Comparison of ENCODE assay signal across 9 cellular contexts in the genomic region with DNA sequence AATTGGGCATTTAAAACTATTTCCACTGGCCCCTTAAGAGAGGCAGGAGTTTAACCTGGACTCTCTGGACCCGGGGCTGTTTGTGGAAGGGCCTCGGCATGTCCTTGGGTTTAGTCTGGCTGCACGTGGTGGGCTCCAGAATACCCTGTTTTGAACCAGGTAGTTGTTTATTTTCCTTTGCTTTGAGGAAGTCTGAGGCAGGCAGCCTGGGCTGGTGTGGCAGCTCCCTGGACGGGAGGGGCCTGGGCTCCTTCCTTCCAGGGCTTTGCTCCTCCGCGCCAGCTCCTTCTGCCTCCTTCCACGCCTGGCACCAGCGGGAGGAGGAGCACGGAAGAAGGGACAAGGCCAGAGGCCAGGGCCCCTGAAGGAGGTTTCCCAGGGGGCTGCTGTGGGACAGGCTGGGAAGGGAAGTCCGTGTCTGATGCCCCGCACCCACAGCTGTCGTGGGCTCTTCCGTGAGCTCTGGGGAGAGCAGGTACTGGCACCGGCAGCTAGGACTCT. TPM values are rescaled to one million over a fixed set of nuclear protein-coding genes. Genes with fewer than 3 reads are reported as not detected.
DNase-seq lines count a peak whose midpoint lies in the region; ATAC-seq, FAIRE-seq and TF ChIP-seq lines count a peak whose summit lies in the region.
"Had no signal": no experiment of that assay in that cellular context is flagged by ENCODE, and none has a peak within 500 bp of the region (broad histone marks: within the 10 kb centered on the region; RNA-seq: fewer than 3 reads in every experiment).

No MANE protein-coding gene starts in this region.

- POLR2A ChIA-PET in HepG2 (lab: Yijun Ruan, JAX), result interaction anchor here (1.1 to 2.1 kb wide), 5 partner anchors 14 to 30 kb away, joined by 3 to 8 read pairs (median 6); partner anchors contain the start of genes BANP and CA5A
- POLR2A ChIA-PET in PC-9 (lab: Charles Lee; ENCODE audit: unreplicated experiment), result no interaction called here

- intact Hi-C loops in body of pancreas (cut with DNase I) (no loop called here), HepG2 (cut with micrococcal nuclease; ENCODE audit: unreplicated experiment) (no loop called here), PC-9 (cut with micrococcal nuclease; ENCODE audit: unreplicated experiment) (no loop called here)

- peaks cover 3% of the 10 kb centered on the region for H3K27me3 Mint-ChIP-seq in neural progenitor cell (ENCODE audit: insufficient read depth, low read depth)

- peak; percentile 66 for FAIRE-seq in HepG2 (lab: Jason Lieb, UNC)

- no peak overlapping the region for H3K27ac Mint-ChIP-seq in neural progenitor cell

- H3K27ac ChIP-seq in body of pancreas, result peak overlapping the region; percentile 52 to 85 (median 69)
- H3K27ac ChIP-seq in HepG2 (ENCODE audit: extremely low read length, insufficient read depth, low read length), result peak overlapping the region; percentile 75
- H3K27ac ChIP-seq in subcutaneous abdominal adipose tissue (ENCODE audit: low read depth, low read length), result peak overlapping the region; percentile 85
- H3K27ac ChIP-seq in neural progenitor cell, result no peak overlapping the region
- no peak overlapping the region for H3K27ac ChIP-seq in PC-9

- CTCF ChIA-PET in HepG2 (lab: Yijun Ruan, JAX; ENCODE audit: low intra/inter-chr PET ratio, low total read pairs) (no interaction called here), PC-9 (lab: Charles Lee) (no interaction called here)

- H3K4me1 Mint-ChIP-seq in neural progenitor cell, result peaks cover 19% of the 10 kb centered on the region

- H4K20me1 ChIP-seq in HepG2 (ENCODE audit: insufficient read depth, low read length) (no peaks in the 10 kb centered on the region), neural progenitor cell (ENCODE audit: low read depth) (peaks cover 31% of the 10 kb centered on the region), PC-9 (ENCODE audit: insufficient read depth) (0 out of 2 replicates have a peak, but pooled peaks cover 1% of the 10 kb centered on the region)

- no peak for TF ChIP-seq RAD21 in HepG2 (CRISPR knock-in tag; IDR thresholded peaks at IDR 0.05)

- ATAC-seq in body of pancreas (peak; percentile 57), HepG2 (peak; percentile 84), GM19452 (IDR thresholded peaks at IDR 0.05; ENCODE audit: unreplicated experiment) (no peak)

- WGBS in body of pancreas, 2 donors, result 21 to 29% methylated on average over 13 to 14 of the region's 14 CpGs
- WGBS in HepG2 (ENCODE audit: low lambda C conversion rate), result 47% methylated on average over 12 of the region's 14 CpGs

- H3K9me3 ChIP-seq in MG63 (peaks cover 2% of the 10 kb centered on the region; the same call in 1 of the 2 replicates), body of pancreas (peaks cover 0 to 3% (median 0%) of the 10 kb centered on the region in 3 donors), HepG2 (ENCODE audit: low read length) (peaks cover 11% of the 10 kb centered on the region), subcutaneous abdominal adipose tissue (ENCODE audit: control insufficient read depth in 5 of 5, low read length in 5 of 5) (peaks cover 5 to 9% (median 8%) of the 10 kb centered on the region in 5 donors), neural progenitor cell (ENCODE audit: low read depth) (peaks cover 5% of the 10 kb centered on the region), PC-9 (ENCODE audit: insufficient read depth, low read depth) (peaks cover 4% of the 10 kb centered on the region; the same call in 1 of the 2 replicates)

- DNase-seq in MG63, result peak; percentile 49
- DNase-seq in body of pancreas, result peak in 2 of 4 donors; percentile 55
- no peak for DNase-seq in HepG2 (ENCODE audit: low spot score)
- no peak for DNase-seq in NCI-H2171 treated with DMSO at 0.1 percent for 48 hours (lab: John Stamatoyannopoulos, UW)
- DNase-seq in neural progenitor cell (ENCODE audit: low spot score), result no peak
- no peak for DNase-seq in PC-9
- DNase-seq: T-helper 1 cell had no signal

- H3K36me3 Mint-ChIP-seq in neural progenitor cell, result peaks cover 23% of the 10 kb centered on the region

- H3K4me3 Mint-ChIP-seq in neural progenitor cell, result no peak overlapping the region

- TF ChIP-seq CTCF in body of pancreas (IDR thresholded peaks at IDR 0.05) (no peak), HepG2 (CRISPR knock-in tag; IDR thresholded peaks at IDR 0.05) (no peak), neural progenitor cell (IDR thresholded peaks at IDR 0.05) (no peak), PC-9 (conservative IDR thresholded peaks at IDR 0.05) (no peak)

- H3K79me2 ChIP-seq in HepG2 (ENCODE audit: insufficient read depth, low read length) (peaks cover 64% of the 10 kb centered on the region), neural progenitor cell (ENCODE audit: low read depth) (peaks cover 88% of the 10 kb centered on the region), PC-9 (ENCODE audit: low read depth) (peaks cover 44% of the 10 kb centered on the region)

- H3K27me3 ChIP-seq in MG63 (no peaks in the 10 kb centered on the region), body of pancreas (no peaks in the 10 kb centered on the region), HepG2 (ENCODE audit: control insufficient read depth in 1 of 2, insufficient read depth in 2 of 2, low read length in 2 of 2) (no peaks in the 10 kb centered on the region), subcutaneous abdominal adipose tissue (ENCODE audit: control insufficient read depth in 5 of 5, insufficient read depth in 4 of 5, low read length in 5 of 5) (no peaks in the 10 kb centered on the region), neural progenitor cell (no peaks in the 10 kb centered on the region), PC-9 (ENCODE audit: insufficient read depth, low read depth) (no peaks in the 10 kb centered on the region)

- in situ Hi-C loops in HepG2 (cut with HindIII; ENCODE audit: extremely low pct_ligation_motif_present, low pct_unique_long_range_greater_than_20kb), result no loop called here

- TF ChIP-seq EP300 in HepG2 (IDR thresholded peaks at IDR 0.05; ENCODE audit: low read depth in 2 of 2, low read length in 2 of 2), result peak in 1 of 2 experiments; percentile 49; a peak in 1 of 4 replicates
- TF ChIP-seq EP300 in HepG2 (CRISPR knock-in tag; IDR thresholded peaks at IDR 0.05; ENCODE audit: borderline replicate concordance), result no peak

- H2AFZ ChIP-seq in HepG2 (ENCODE audit: low read length) (no peak overlapping the region), neural progenitor cell (replicated peaks) (no peak overlapping the region), PC-9 (no peak overlapping the region)

- H3K9ac ChIP-seq in HepG2 (ENCODE audit: insufficient read depth, low read depth, low read length), result peak overlapping the region; percentile 33
- H3K9ac ChIP-seq in subcutaneous abdominal adipose tissue (ENCODE audit: low read length in 5 of 5), result peak overlapping the region in 4 of 5 donors; percentile 56 to 76 (median 63)
- no peak overlapping the region for H3K9ac ChIP-seq in neural progenitor cell

- TF ChIP-seq POLR2A in body of pancreas (IDR thresholded peaks at IDR 0.05) (no peak), HepG2 (IDR thresholded peaks at IDR 0.05; ENCODE audit: insufficient read depth in 1 of 2, low read depth in 2 of 2, low read length in 2 of 2) (no peak)

- H3F3A ChIP-seq in neural progenitor cell (ENCODE audit: low read depth) (no peaks in the 10 kb centered on the region), PC-9 (ENCODE audit: insufficient read depth, low read depth) (no peaks in the 10 kb centered on the region)

- H3K9me3 Mint-ChIP-seq in neural progenitor cell, result peaks cover 16% of the 10 kb centered on the region

- BruUV-seq in HepG2 (replicated peaks; lab: Mats Ljungman, UMichigan), result TSS peak; percentile 47
- BruUV-seq in PC-9 (replicated peaks; lab: Mats Ljungman, UMichigan), result no TSS peak

- H3K4me1 ChIP-seq in body of pancreas, result peaks cover 18% of the 10 kb centered on the region
- peaks cover 34% of the 10 kb centered on the region for H3K4me1 ChIP-seq in HepG2 (ENCODE audit: insufficient read depth, low read length)
- H3K4me1 ChIP-seq in subcutaneous abdominal adipose tissue (ENCODE audit: control insufficient read depth in 5 of 5, insufficient read depth in 5 of 5, low read length in 5 of 5), result peaks cover 10 to 37% (median 21%) of the 10 kb centered on the region in 5 donors
- H3K4me1 ChIP-seq in neural progenitor cell, result peaks cover 9% of the 10 kb centered on the region
- no peaks in the 10 kb centered on the region for H3K4me1 ChIP-seq in PC-9 (replicated peaks; ENCODE audit: insufficient read depth)

- H3K36me3 ChIP-seq in MG63 (peaks cover 3% of the 10 kb centered on the region), body of pancreas (replicated peaks in 1 of 2; ENCODE audit: insufficient read depth in 1 of 2, low read depth in 2 of 2) (no peaks in the 10 kb centered on the region), HepG2 (replicated peaks in 1 of 2; ENCODE audit: control insufficient read depth in 1 of 2, insufficient read depth in 2 of 2, low read length in 2 of 2) (peaks cover 1 to 3% of the 10 kb centered on the region in 2 experiments; a peak in 1 of 5 replicates), subcutaneous abdominal adipose tissue (ENCODE audit: control insufficient read depth in 5 of 5, insufficient read depth in 5 of 5, low read length in 5 of 5) (no peaks in the 10 kb centered on the region), neural progenitor cell (no peaks in the 10 kb centered on the region), PC-9 (ENCODE audit: low read depth) (0 out of 2 replicates have a peak, but pooled peaks cover 7% of the 10 kb centered on the region)

- peak overlapping the region; percentile 66 for H3K4me2 ChIP-seq in HepG2 (ENCODE audit: low read depth, low read length)
- H3K4me2 ChIP-seq in neural progenitor cell, result no peak overlapping the region
- no peak overlapping the region for H3K4me2 ChIP-seq in PC-9

- no peaks in the 10 kb centered on the region for H3K9me2 ChIP-seq in PC-9 (ENCODE audit: insufficient read depth)

- no peak overlapping the region for H3K4me3 ChIP-seq in MG63
- H3K4me3 ChIP-seq in body of pancreas, result no peak overlapping the region
- peak overlapping the region; percentile 15 to 47 (median 16); a peak in 3 of 6 replicates for H3K4me3 ChIP-seq in HepG2 (replicated peaks in 1 of 3; ENCODE audit: insufficient read depth in 1 of 3, low read depth in 2 of 3, low read length in 3 of 3)
- H3K4me3 ChIP-seq in subcutaneous abdominal adipose tissue (ENCODE audit: low read depth in 1 of 5, low read length in 5 of 5), result peak overlapping the region; percentile 36 to 54 (median 44)
- no peak overlapping the region for H3K4me3 ChIP-seq in neural progenitor cell
- H3K4me3 ChIP-seq in PC-9, result no peak overlapping the region

RNA-seq across cellular contexts. Expression of gene BANP, which starts 15.5 kb away (rescaled TPM):
- 30.4 and 33.7 TPM in 2 replicates for total RNA-seq in MG63 (2014; rRNA removed; shearing (Covaris generic); ENCODE audit: low replicate concordance)
- 10 to 100 TPM; 19.1 to 20.2 TPM for total RNA-seq in body of pancreas
- total RNA-seq in HepG2 (2016; rRNA removed; fragmentation: Illumina TruSeq; extraction: Trizol), result 13.0 and 20.2 TPM in 2 replicates
- 63.3 and 63.4 TPM in 2 replicates for total RNA-seq in HepG2 (2016; cell fraction: cytosol; rRNA removed; fragmentation: Illumina TruSeq; extraction: Trizol; ENCODE audit: low read depth)
- 11.2 and 21.0 TPM in 2 replicates for total RNA-seq in HepG2 (2016; cell fraction: insoluble cytoplasmic fraction; rRNA removed; fragmentation: Illumina TruSeq; extraction: Trizol)
- 26.8 and 28.3 TPM in 2 replicates for total RNA-seq in HepG2 (2016; cell fraction: membrane; rRNA removed; fragmentation: Illumina TruSeq; extraction: Trizol)
- 25.5 and 26.4 TPM in 2 replicates for total RNA-seq in HepG2 (2016; cell fraction: nucleus; rRNA removed; fragmentation: Illumina TruSeq; extraction: Trizol)
- polyA plus RNA-seq in HepG2 (2011; rRNA removed), result 23.8 and 24.6 TPM in 2 replicates
- polyA plus RNA-seq in HepG2 (2011; cell fraction: cytosol; rRNA removed), result 21.1 and 26.1 TPM in 2 replicates
- 58.9 and 72.7 TPM in 2 replicates for polyA plus RNA-seq in HepG2 (2011; cell fraction: nucleus; rRNA removed)
- 16.2 and 18.3 TPM in 2 replicates for polyA plus RNA-seq in HepG2 (2012)
- 6.1 and 6.3 TPM in 2 replicates for polyA plus RNA-seq in HepG2 (2016; cell fraction: cytosol; fragmentation: Illumina TruSeq; extraction: Trizol; ENCODE audit: low read depth)
- polyA plus RNA-seq in HepG2 (2016; cell fraction: insoluble cytoplasmic fraction; fragmentation: Illumina TruSeq; extraction: Trizol; ENCODE audit: low read depth), result 10.3 and 13.0 TPM in 2 replicates
- polyA plus RNA-seq in HepG2 (2016; cell fraction: membrane; fragmentation: Illumina TruSeq; extraction: Trizol; ENCODE audit: low read depth), result 7.4 and 8.4 TPM in 2 replicates
- 24.7 and 27.2 TPM in 2 replicates for polyA plus RNA-seq in HepG2 (2016; cell fraction: nucleus; fragmentation: Illumina TruSeq; extraction: Trizol; ENCODE audit: insufficient read depth, low read depth)
- polyA minus RNA-seq in HepG2 (2011; rRNA and poly(A)+ RNA removed; ENCODE audit: low replicate concordance), result 44.9 and 76.3 TPM in 2 replicates
- 24.6 and 25.1 TPM in 2 replicates for polyA minus RNA-seq in HepG2 (2011; cell fraction: cytosol; rRNA and poly(A)+ RNA removed)
- polyA minus RNA-seq in HepG2 (2011; cell fraction: nucleus; rRNA and poly(A)+ RNA removed), result 76.5 and 78.6 TPM in 2 replicates
- total RNA-seq in neural progenitor cell (ENCODE audit: low replicate concordance), result 29.0 and 30.4 TPM in 2 replicates
- total RNA-seq in PC-9 (2021), result 60.9 and 73.2 TPM in 2 replicates

RNA-seq across cellular contexts. Expression of gene CA5A, which starts 30.4 kb away (rescaled TPM):
- total RNA-seq in MG63 (2014; rRNA removed; shearing (Covaris generic); ENCODE audit: low replicate concordance), result not detected in 2 replicates
- total RNA-seq in body of pancreas (not detected), HepG2 (2016; rRNA removed; fragmentation: Illumina TruSeq; extraction: Trizol) (85.7 and 106 TPM in 2 replicates), neural progenitor cell (ENCODE audit: low replicate concordance) (not detected in 2 replicates), PC-9 (2021) (0.05 and 0.26 TPM in 2 replicates)
- total RNA-seq in HepG2 (2016; cell fraction: cytosol; rRNA removed; fragmentation: Illumina TruSeq; extraction: Trizol; ENCODE audit: low read depth), result 32.7 and 37.9 TPM in 2 replicates
- total RNA-seq in HepG2 (2016; cell fraction: insoluble cytoplasmic fraction; rRNA removed; fragmentation: Illumina TruSeq; extraction: Trizol), result 85.8 and 97.2 TPM in 2 replicates
- total RNA-seq in HepG2 (2016; cell fraction: membrane; rRNA removed; fragmentation: Illumina TruSeq; extraction: Trizol), result 29.8 and 38.9 TPM in 2 replicates
- 97.3 and 115 TPM in 2 replicates for total RNA-seq in HepG2 (2016; cell fraction: nucleus; rRNA removed; fragmentation: Illumina TruSeq; extraction: Trizol)
- 66.8 and 70.0 TPM in 2 replicates for polyA plus RNA-seq in HepG2 (2011; rRNA removed)
- 69.7 and 71.1 TPM in 2 replicates for polyA plus RNA-seq in HepG2 (2011; cell fraction: cytosol; rRNA removed)
- polyA plus RNA-seq in HepG2 (2011; cell fraction: nucleus; rRNA removed), result 186 and 199 TPM in 2 replicates
- 44.2 and 48.2 TPM in 2 replicates for polyA plus RNA-seq in HepG2 (2012)
- polyA plus RNA-seq in HepG2 (2016; cell fraction: cytosol; fragmentation: Illumina TruSeq; extraction: Trizol; ENCODE audit: low read depth), result 21.5 and 23.0 TPM in 2 replicates
- 68.8 and 71.9 TPM in 2 replicates for polyA plus RNA-seq in HepG2 (2016; cell fraction: insoluble cytoplasmic fraction; fragmentation: Illumina TruSeq; extraction: Trizol; ENCODE audit: low read depth)
- polyA plus RNA-seq in HepG2 (2016; cell fraction: membrane; fragmentation: Illumina TruSeq; extraction: Trizol; ENCODE audit: low read depth), result 18.4 and 18.5 TPM in 2 replicates
- polyA plus RNA-seq in HepG2 (2016; cell fraction: nucleus; fragmentation: Illumina TruSeq; extraction: Trizol; ENCODE audit: insufficient read depth, low read depth), result 127 and 130 TPM in 2 replicates
- 132 TPM in 1 of 2 replicates, not detected in the other for polyA minus RNA-seq in HepG2 (2011; rRNA and poly(A)+ RNA removed; ENCODE audit: low replicate concordance)
- 12.6 and 15.9 TPM in 2 replicates for polyA minus RNA-seq in HepG2 (2011; cell fraction: cytosol; rRNA and poly(A)+ RNA removed)
- polyA minus RNA-seq in HepG2 (2011; cell fraction: nucleus; rRNA and poly(A)+ RNA removed), result 114 and 132 TPM in 2 replicates

Comparison
In these comparisons a context has a peak if more than half of its experiments do, and no peak if none do; other contexts are left out.
1. H3K4me3 ChIP-seq: peak in HepG2 (3 of 3) and subcutaneous abdominal adipose tissue (5 of 5); none in MG63 (single experiment), body of pancreas (0 of 2), neural progenitor cell (single experiment) and PC-9 (single experiment).
2. H3K27ac ChIP-seq: peak in body of pancreas (4 of 4), HepG2 (single experiment) and subcutaneous abdominal adipose tissue (single experiment); none in neural progenitor cell (single experiment) and PC-9 (single experiment).
3. RNA of gene CA5A, which starts 30.4 kb away (total RNA-seq): 29.8 to 115 TPM in HepG2; 0.05 to 0.26 TPM in PC-9, not detected in MG63, not detected in body of pancreas and not detected in neural progenitor cell; every median in the first group is over 10 times any median in the second.